In genomic region chr2:151828143-151828889, GRCh38 we compare ENCODE assay signal across 8 cellular contexts. TPM values are rescaled to one million over a fixed set of nuclear protein-coding genes. Genes with fewer than 3 reads are reported as not detected.
A peak's percentile ranks its signal among the peaks of the same experiment; 100 is the strongest.
DNase-seq lines count a peak whose midpoint lies in the region; ATAC-seq and TF ChIP-seq lines count a peak whose summit lies in the region.

Gene ARL5A, minus strand, starts transcription at chr2:151828421. Its CDS starts 245 bp downstream, at chr2:151828176.

- no peaks in the 10 kb centered on the region for H3K27me3 ChIP-seq in H7 (ENCODE audit: control insufficient read depth, insufficient read depth, low read length)

- H3K36me3 Mint-ChIP-seq in nephron progenitor cell (ENCODE audit: low read depth), result peaks cover 9% of the 10 kb centered on the region

- peak; percentile 96 for ATAC-seq in stimulated activated naive CD8-positive, alpha-beta T cell treated with anti-CD3 and anti-CD28 coated beads, Interleukin-15, amount 100 ng/mL, for 72 hours

- H3K4me3 Mint-ChIP-seq in nephron progenitor cell, result peak within 1 kb of the TSS; percentile 98
- peak within 1 kb of the TSS; percentile 89 to 91 for H3K4me3 Mint-ChIP-seq in stimulated activated naive CD8-positive, alpha-beta T cell treated with anti-CD3 and anti-CD28 coated beads, Interleukin-15, amount 100 ng/mL, for 72 hours

- H3K4me1 Mint-ChIP-seq in nephron progenitor cell, result peaks cover 43% of the 10 kb centered on the region
- peaks cover 43% of the 10 kb centered on the region for H3K4me1 Mint-ChIP-seq in stimulated activated naive CD8-positive, alpha-beta T cell treated with anti-CD3 and anti-CD28 coated beads, Interleukin-15, amount 100 ng/mL, for 72 hours

- DNase-seq in ELF-1 (ENCODE audit: low read depth, low spot score) (peak; percentile 97), H7 (peak; percentile 95), M059J (ENCODE audit: low read depth) (peak; percentile 88), SHP77 (lab: John Stamatoyannopoulos, UW) (peak; percentile 63 to 72), fibroblast of the conjunctiva (ENCODE audit: low read depth) (peak; percentile 94), nephron progenitor cell (peak; percentile 96)
- DNase-seq in activated effector memory CD4-positive, alpha-beta T cell treated with Interleukin-2 at 50 U/mL for 16 hours, result peak; percentile 94
- peak; percentile 96 to 97 for DNase-seq in stimulated activated naive CD8-positive, alpha-beta T cell treated with anti-CD3 and anti-CD28 coated beads, Interleukin-15, amount 100 ng/mL, for 72 hours

- no peak for TF ChIP-seq CTCF in nephron progenitor cell (IDR thresholded peaks at IDR 0.05)

- H3K36me3 ChIP-seq in H7 (replicated peaks; ENCODE audit: control insufficient read depth, insufficient read depth, low read length), result no peaks in the 10 kb centered on the region

- H3K27me3 Mint-ChIP-seq in nephron progenitor cell (ENCODE audit: low read depth, poor library complexity), result peaks cover 3% of the 10 kb centered on the region
- no peaks in the 10 kb centered on the region for H3K27me3 Mint-ChIP-seq in stimulated activated naive CD8-positive, alpha-beta T cell treated with anti-CD3 and anti-CD28 coated beads, Interleukin-15, amount 100 ng/mL, for 72 hours

- H3K4me3 ChIP-seq in H7 (ENCODE audit: insufficient read depth, low read depth, low read length), result peak within 1 kb of the TSS; percentile 67

- peak within 1 kb of the TSS; percentile 98 for H3K27ac Mint-ChIP-seq in nephron progenitor cell
- H3K27ac Mint-ChIP-seq in stimulated activated naive CD8-positive, alpha-beta T cell treated with anti-CD3 and anti-CD28 coated beads, Interleukin-15, amount 100 ng/mL, for 72 hours, result peak within 1 kb of the TSS; percentile 88 to 93

- no peaks in the 10 kb centered on the region for H3K9me3 Mint-ChIP-seq in nephron progenitor cell
- peaks cover 0 to 4% of the 10 kb centered on the region in 2 donors for H3K9me3 Mint-ChIP-seq in stimulated activated naive CD8-positive, alpha-beta T cell treated with anti-CD3 and anti-CD28 coated beads, Interleukin-15, amount 100 ng/mL, for 72 hours

RNA-seq across cellular contexts. Expression of gene ARL5A, which starts in this region (rescaled TPM):
- total RNA-seq in H7 (2014; rRNA removed; shearing (Covaris generic)), result 66.4 and 101 TPM in 2 replicates
- 21.1 and 60.4 TPM in 2 replicates for total RNA-seq in M059J (2014; rRNA removed; shearing (Covaris generic))

Comparison
In these comparisons a context has a peak if more than half of its experiments do, and no peak if none do; other contexts are left out.
1. Peak in every context shown above with its lines: DNase-seq, ATAC-seq and H3K4me3 ChIP-seq.